ENCODE assay signal across 12 cellular contexts in the genomic region with DNA sequence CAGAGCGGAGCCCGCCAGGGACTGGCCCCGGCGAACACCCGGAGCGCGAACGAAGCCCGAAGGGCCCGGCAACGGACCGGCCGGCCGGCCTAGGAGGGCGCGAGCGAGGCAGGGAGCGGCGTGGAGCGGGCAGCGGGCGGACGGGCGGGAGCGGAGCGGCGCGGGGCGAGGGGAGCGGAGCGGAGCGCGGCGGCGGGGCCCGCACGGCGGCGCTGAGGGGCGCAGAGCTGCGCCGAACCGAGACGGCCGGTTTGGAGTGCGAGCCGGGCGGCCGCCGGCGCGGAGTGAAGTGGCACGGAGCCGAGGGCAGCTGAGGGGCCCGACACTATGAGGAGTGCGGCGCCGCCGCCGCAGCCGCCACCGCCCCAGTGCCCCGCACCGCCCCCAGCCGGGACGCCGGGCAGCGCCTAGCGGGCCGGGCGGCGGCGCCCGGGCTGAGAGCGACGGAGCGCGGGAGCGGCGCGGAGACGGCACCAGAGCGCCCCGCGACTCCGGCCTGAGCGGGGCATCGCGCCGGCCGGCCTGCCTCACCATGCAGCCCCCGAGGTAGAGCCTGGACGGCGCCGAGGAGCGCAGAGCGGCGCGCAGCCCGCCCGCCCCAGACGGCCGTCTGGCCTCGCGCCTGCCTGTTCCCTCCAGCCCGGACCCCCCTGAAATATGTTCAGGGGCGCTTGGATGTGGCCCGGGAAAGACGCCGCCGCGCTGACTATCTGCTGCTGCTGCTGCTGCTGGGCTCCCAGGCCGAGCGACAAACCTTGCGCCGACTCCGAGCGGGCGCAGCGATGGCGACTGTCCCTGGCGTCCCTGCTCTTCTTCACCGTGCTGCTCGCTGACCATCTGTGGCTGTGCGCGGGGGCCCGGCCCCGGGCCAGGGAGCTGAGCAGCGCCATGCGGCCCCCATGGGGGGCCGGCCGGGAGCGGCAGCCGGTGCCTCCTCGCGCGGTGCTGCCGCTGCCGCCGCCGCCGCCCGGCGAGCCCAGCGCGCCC. TPM values are rescaled to one million over a fixed set of nuclear protein-coding genes. Genes with fewer than 3 reads are reported as not detected.
A peak's percentile ranks its signal among the peaks of the same experiment; 100 is the strongest.
DNase-seq lines count a peak whose midpoint lies in the region; ATAC-seq, FAIRE-seq and TF ChIP-seq lines count a peak whose summit lies in the region.
"Had no signal": no experiment of that assay in that cellular context is flagged by ENCODE, and none has a peak within 500 bp of the region (broad histone marks: within the 10 kb centered on the region; RNA-seq: fewer than 3 reads in every experiment).

No MANE protein-coding gene starts in this region.

- H4K20me1 ChIP-seq in BLaER1 (peaks cover 25% of the 10 kb centered on the region), neural progenitor cell (ENCODE audit: low read depth) (peaks cover 15% of the 10 kb centered on the region)

- peaks cover 14% of the 10 kb centered on the region for H3K4me1 Mint-ChIP-seq in neural progenitor cell

- H3K36me3 Mint-ChIP-seq in neural progenitor cell: no peaks in the 10 kb centered on the region

- H3K36me3 ChIP-seq in BLaER1 (no peaks in the 10 kb centered on the region), ectodermal cell (ENCODE audit: control insufficient read depth, insufficient read depth, low read length) (no peaks in the 10 kb centered on the region), neural progenitor cell (no peaks in the 10 kb centered on the region)

- H3K4me1 ChIP-seq in BLaER1: peaks cover 36% of the 10 kb centered on the region
- H3K4me1 ChIP-seq in ectodermal cell (ENCODE audit: control insufficient read depth, insufficient read depth, low read length): peaks cover 3% of the 10 kb centered on the region
- peaks cover 6% of the 10 kb centered on the region for H3K4me1 ChIP-seq in neural progenitor cell

- peaks cover 8% of the 10 kb centered on the region for H3K9me3 Mint-ChIP-seq in neural progenitor cell
- H3K9me3 Mint-ChIP-seq: dendritic cell treated with granulocyte-macrophage colony-stimulating factor and Interleukin-4, amounts not matched to agents 40 ng/mL and 50 ng/mL, for 4 days had no signal

- peak overlapping the region; percentile 74 for H3K4me3 ChIP-seq in BLaER1
- H3K4me3 ChIP-seq in ectodermal cell (ENCODE audit: insufficient read depth, low read depth, low read length): peak overlapping the region; percentile 50
- H3K4me3 ChIP-seq in neural progenitor cell: peak overlapping the region; percentile 70

- H3K79me2 ChIP-seq in neural progenitor cell (ENCODE audit: low read depth): no peaks in the 10 kb centered on the region

- H3K9me3 ChIP-seq in BLaER1 (peaks cover 6% of the 10 kb centered on the region; the same call in 1 of the 2 replicates), ectodermal cell (ENCODE audit: control insufficient read depth, low read length) (no peaks in the 10 kb centered on the region), neural progenitor cell (ENCODE audit: low read depth) (no peaks in the 10 kb centered on the region)

- H3K4me3 Mint-ChIP-seq in neural progenitor cell: peak overlapping the region; percentile 90
- H3K4me3 Mint-ChIP-seq: dendritic cell treated with granulocyte-macrophage colony-stimulating factor and Interleukin-4, amounts not matched to agents 40 ng/mL and 50 ng/mL, for 4 days had no signal

- H3K27me3 Mint-ChIP-seq in neural progenitor cell (ENCODE audit: insufficient read depth, low read depth): peaks cover 9% of the 10 kb centered on the region

- ATAC-seq in HG02885 (IDR thresholded peaks at IDR 0.05; ENCODE audit: poor library complexity, unreplicated experiment) (peak; percentile 23), HG03045 (IDR thresholded peaks at IDR 0.05; ENCODE audit: unreplicated experiment) (no peak), GM19452 (IDR thresholded peaks at IDR 0.05; ENCODE audit: unreplicated experiment) (no peak)

- TF ChIP-seq CTCF in neural progenitor cell (IDR thresholded peaks at IDR 0.05): no peak

- peaks cover 75% of the 10 kb centered on the region for H3K27me3 ChIP-seq in BLaER1
- H3K27me3 ChIP-seq in ectodermal cell (ENCODE audit: control insufficient read depth, insufficient read depth, low read length, poor library complexity, severe bottlenecking): peaks cover 21% of the 10 kb centered on the region
- peaks cover 27% of the 10 kb centered on the region for H3K27me3 ChIP-seq in neural progenitor cell

- DNase-seq in neural progenitor cell (ENCODE audit: low spot score) (peak; percentile 55), GM19239 (ENCODE audit: insufficient read length, low spot score) (no peak), NCI-H1105 treated with DMSO at 0.1 percent for 48 hours (lab: John Stamatoyannopoulos, UW) (no peak)
- DNase-seq: GOT3 had no signal

- FAIRE-seq in GM19239 (lab: Jason Lieb, UNC): no peak
- FAIRE-seq: TTC549 had no signal

- WGBS in ectodermal cell, 2 experiments: 0 to 1% methylated on average over 146 of the region's 146 CpGs

- H3K9ac ChIP-seq in BLaER1 (peak overlapping the region; percentile 64), neural progenitor cell (no peak overlapping the region)

- no peak overlapping the region for H3K27ac Mint-ChIP-seq in neural progenitor cell
- H3K27ac Mint-ChIP-seq: dendritic cell treated with granulocyte-macrophage colony-stimulating factor and Interleukin-4, amounts not matched to agents 40 ng/mL and 50 ng/mL, for 4 days had no signal

- H3K4me2 ChIP-seq in BLaER1 (peak overlapping the region; percentile 84), neural progenitor cell (peak overlapping the region; percentile 81)

- peaks cover 13% of the 10 kb centered on the region for H3F3A ChIP-seq in neural progenitor cell (ENCODE audit: low read depth)

- peak overlapping the region; percentile 89 for H2AFZ ChIP-seq in neural progenitor cell (replicated peaks)

- H3K27ac ChIP-seq in BLaER1: no peak overlapping the region
- no peak overlapping the region for H3K27ac ChIP-seq in ectodermal cell (ENCODE audit: insufficient read depth, low read depth, low read length, poor library complexity, severe bottlenecking)
- no peak overlapping the region for H3K27ac ChIP-seq in neural progenitor cell

RNA-seq across cellular contexts. Expression of a gene that starts 0.8 kb away (rescaled TPM):
- 5.5 TPM for polyA plus RNA-seq in ectodermal cell (2013, experiment 1 of 4)
- polyA plus RNA-seq in ectodermal cell (2013, experiment 2 of 4): 5.4 TPM
- polyA plus RNA-seq in ectodermal cell (2013, experiment 3 of 4): 4.9 TPM
- 5.3 TPM for polyA plus RNA-seq in ectodermal cell (2013, experiment 4 of 4)
- 1.6 and 3.2 TPM in 2 replicates for total RNA-seq in neural progenitor cell (ENCODE audit: low replicate concordance)
- total RNA-seq: sciatic nerve had no signal
